Comparison of ENCODE assay signal across 28 cellular contexts in the genomic region with DNA sequence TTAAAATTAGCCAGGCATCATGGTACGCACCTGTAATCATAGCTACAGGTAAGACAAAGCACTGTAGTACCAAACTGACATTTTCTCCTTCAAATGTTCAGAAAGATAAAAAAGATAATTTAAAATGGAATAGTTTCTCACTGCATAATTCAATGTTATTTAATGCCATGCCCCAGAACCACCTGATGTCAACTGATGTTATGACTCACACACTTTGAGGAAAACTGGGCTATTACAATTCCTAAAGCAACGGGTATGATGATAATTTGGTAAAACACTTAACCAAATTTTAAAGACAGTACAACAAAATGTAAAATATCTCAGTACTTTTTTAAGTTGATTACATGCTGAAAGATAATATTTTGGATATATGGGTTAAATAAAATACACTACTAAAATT.
"Had no signal": no experiment of that assay in that cellular context is flagged by ENCODE, and none has a peak within 500 bp of the region (broad histone marks: within the 10 kb centered on the region; RNA-seq: fewer than 3 reads in every experiment).

No MANE protein-coding gene starts in this region.

- H3K4me1 Mint-ChIP-seq: mesothelial cell of epicardium; natural killer cell; nephron progenitor cell; neural progenitor cell; stimulated activated memory B cell treated with anti-CD40 and anti-IgM and Interleukin-4, amounts not matched to agents 10 μg/mL and 1 μg/mL and 100 μg/mL, for 72 hours had no signal

- H3K4me3 ChIP-seq: left lung, lung, neural progenitor cell, psoas muscle, right atrium auricular region, right lobe of liver, smooth muscle cell, transverse colon, upper lobe of left lung had no signal

- H3K27ac ChIP-seq: left lung, neural progenitor cell, neutrophil, parathyroid adenoma, psoas muscle, right atrium auricular region, right lobe of liver, transverse colon, upper lobe of left lung had no signal

- H3K9me3 Mint-ChIP-seq: naive B cell; natural killer cell; nephron progenitor cell; neural progenitor cell; stimulated activated memory B cell treated with anti-CD40 and anti-IgM and Interleukin-4, amounts not matched to agents 10 μg/mL and 1 μg/mL and 100 μg/mL, for 72 hours; stimulated activated naive CD8-positive, alpha-beta T cell treated with anti-CD3 and anti-CD28 coated beads, Interleukin-15, amount 100 ng/mL, for 72 hours had no signal

- FAIRE-seq: keratinocyte had no signal

- H3K4me1 ChIP-seq: left lung, neural progenitor cell, parathyroid adenoma, right atrium auricular region, upper lobe of left lung had no signal

- H3K9me3 ChIP-seq: left lung, neutrophil, psoas muscle, right atrium auricular region, right lobe of liver, transverse colon, upper lobe of left lung had no signal

- DNase-seq: hippocampal formation; left colon; left lung; mesendoderm; naive B cell; natural killer cell; nephron progenitor cell; occipital lobe; psoas muscle; right lobe of liver; stimulated activated CD4-positive, alpha-beta T cell treated with anti-CD3 and anti-CD28 coated beads, Interleukin-1b, Interleukin-23, amount 100 ng/mL, for 48 hours; stimulated activated CD4-positive, alpha-beta T cell treated with anti-CD3 and anti-CD28 coated beads, Interleukin-2, amount 100 ng/mL, for 48 hours; stimulated activated CD4-positive, alpha-beta T cell treated with anti-CD3 and anti-CD28 coated beads, Interleukin-4, amount 100 ng/mL, for 4 hours; stimulated activated CD8-positive, alpha-beta memory T cell treated with anti-CD3 and anti-CD28 coated beads, Interleukin-4, amount 100 ng/mL, for 48 hours; stimulated activated naive CD4-positive, alpha-beta T cell treated with Interleukin-2 at 50 U/mL for 16 hours; stimulated activated naive CD8-positive, alpha-beta T cell treated with anti-CD3 and anti-CD28 coated beads, Interleukin-15, amount 100 ng/mL, for 72 hours; substantia nigra; transverse colon; upper lobe of left lung had no signal

- H3K27me3 Mint-ChIP-seq: naive B cell; stimulated activated memory B cell treated with anti-CD40 and anti-IgM and Interleukin-4, amounts not matched to agents 10 μg/mL and 1 μg/mL and 100 μg/mL, for 72 hours; stimulated activated naive CD8-positive, alpha-beta T cell treated with anti-CD3 and anti-CD28 coated beads, Interleukin-15, amount 100 ng/mL, for 72 hours had no signal

- H3K4me3 Mint-ChIP-seq: mesothelial cell of epicardium; natural killer cell; nephron progenitor cell; neural progenitor cell; stimulated activated memory B cell treated with anti-CD40 and anti-IgM and Interleukin-4, amounts not matched to agents 10 μg/mL and 1 μg/mL and 100 μg/mL, for 72 hours; stimulated activated naive CD8-positive, alpha-beta T cell treated with anti-CD3 and anti-CD28 coated beads, Interleukin-15, amount 100 ng/mL, for 72 hours had no signal

- H3K27ac Mint-ChIP-seq: mesothelial cell of epicardium; natural killer cell; nephron progenitor cell; neural progenitor cell; stimulated activated memory B cell treated with anti-CD40 and anti-IgM and Interleukin-4, amounts not matched to agents 10 μg/mL and 1 μg/mL and 100 μg/mL, for 72 hours; stimulated activated naive CD8-positive, alpha-beta T cell treated with anti-CD3 and anti-CD28 coated beads, Interleukin-15, amount 100 ng/mL, for 72 hours had no signal

- H3K36me3 ChIP-seq: left lung, neural progenitor cell, neutrophil, right atrium auricular region, right lobe of liver, transverse colon had no signal

- H3K36me3 Mint-ChIP-seq: natural killer cell had no signal

- H3K9ac ChIP-seq: neural progenitor cell, parathyroid adenoma had no signal
